Comparison of ENCODE assay signal across 3 cellular contexts in genomic region chr4:55830048-55830447, GRCh38. TPM values are rescaled to one million over a fixed set of nuclear protein-coding genes. Genes with fewer than 3 reads are reported as not detected.
"Had no signal": no experiment of that assay in that cellular context is flagged by ENCODE, and none has a peak within 500 bp of the region (broad histone marks: within the 10 kb centered on the region; RNA-seq: fewer than 3 reads in every experiment).

No MANE protein-coding gene starts in this region.

- DNase-seq: GDM1, GF-D8 had no signal

- H3K4me3 ChIP-seq: GM12878 had no signal

- ATAC-seq: GM12878 had no signal

RNA-seq across cellular contexts. Expression of gene EXOC1L, which starts 10.5 kb away (rescaled TPM):
- polyA plus RNA-seq: GM12878 had no signal
